9 cellular contexts compared by ENCODE assay signal in genomic region chr9:126862461-126862830, GRCh38. TPM values are rescaled to one million over a fixed set of nuclear protein-coding genes. Genes with fewer than 3 reads are reported as not detected.
DNase-seq lines count a peak whose midpoint lies in the region; ATAC-seq and TF ChIP-seq lines count a peak whose summit lies in the region.
"Had no signal": no experiment of that assay in that cellular context is flagged by ENCODE, and none has a peak within 500 bp of the region (broad histone marks: within the 10 kb centered on the region; RNA-seq: fewer than 3 reads in every experiment).

No MANE protein-coding gene starts in this region.

- H3K36me3 Mint-ChIP-seq in IgD-negative memory B cell (peaks cover 3% of the 10 kb centered on the region), chondrocyte (ENCODE audit: low read depth) (peaks cover 9% of the 10 kb centered on the region)

- H3K9ac ChIP-seq in mucosa of stomach (ENCODE audit: low read length): peak overlapping the region; percentile 75

- peaks cover 28% of the 10 kb centered on the region for H3K4me1 ChIP-seq in mucosa of stomach (ENCODE audit: control insufficient read depth, insufficient read depth, low read length)

- H3K27me3 ChIP-seq in mucosa of stomach (ENCODE audit: control insufficient read depth, insufficient read depth, low read length): no peaks in the 10 kb centered on the region

- H3K9me3 Mint-ChIP-seq in IgD-negative memory B cell (no peaks in the 10 kb centered on the region), chondrocyte (ENCODE audit: low read depth) (no peaks in the 10 kb centered on the region)

- H3K4me3 Mint-ChIP-seq in IgD-negative memory B cell (peak overlapping the region; percentile 86 to 98 (median 90)), chondrocyte (ENCODE audit: unreplicated experiment) (peak overlapping the region; percentile 72)

- H3K9me3 ChIP-seq in mucosa of stomach (ENCODE audit: control insufficient read depth, low read length): no peaks in the 10 kb centered on the region

- peak overlapping the region; percentile 63 to 91 (median 89) for H3K27ac Mint-ChIP-seq in IgD-negative memory B cell
- H3K27ac Mint-ChIP-seq in chondrocyte (ENCODE audit: unreplicated experiment): peak overlapping the region; percentile 60

- DNase-seq in Ammon's horn (ENCODE audit: low spot score) (peak; percentile 66), chondrocyte (ENCODE audit: low spot score) (no peak), kidney glomerular epithelial cell (lab: John Stamatoyannopoulos, UW) (no peak), HUDEP-2 (lab: John Stamatoyannopoulos, UW; ENCODE audit: unreplicated experiment in 76 of 76) (no peak)
- DNase-seq: NCI-H1105 treated with DMSO at 0.1 percent for 48 hours had no signal

- no peak for TF ChIP-seq CTCF in chondrocyte (IDR thresholded peaks at IDR 0.05)

- ATAC-seq in HG03521 (IDR thresholded peaks at IDR 0.05; ENCODE audit: unreplicated experiment) (no peak), GM18907 (IDR thresholded peaks at IDR 0.05; ENCODE audit: unreplicated experiment) (no peak)

- peaks cover 3% of the 10 kb centered on the region for H3K27me3 Mint-ChIP-seq in IgD-negative memory B cell
- no peaks in the 10 kb centered on the region for H3K27me3 Mint-ChIP-seq in chondrocyte (ENCODE audit: low read depth)

- H3K4me1 Mint-ChIP-seq in IgD-negative memory B cell (peaks cover 17 to 28% (median 20%) of the 10 kb centered on the region in 3 donors), chondrocyte (ENCODE audit: low read depth) (peaks cover 39% of the 10 kb centered on the region)

- H3K4me3 ChIP-seq in mucosa of stomach (ENCODE audit: low read length): no peak overlapping the region

- no peaks in the 10 kb centered on the region for H3K36me3 ChIP-seq in mucosa of stomach (ENCODE audit: control insufficient read depth, insufficient read depth, low read length)

RNA-seq across cellular contexts. Expression of gene ZBTB34, which starts 2.0 kb away (rescaled TPM):
- polyA plus RNA-seq in IgD-negative memory B cell: 1.2 TPM
- total RNA-seq in chondrocyte: 13.3 to 16.2 TPM (median 14.5 TPM) in 3 replicates

RNA-seq across cellular contexts. Expression of gene RALGPS1, which starts 52.1 kb away (rescaled TPM):
- polyA plus RNA-seq in IgD-negative memory B cell: 8.0 TPM
- 6.8 to 9.0 TPM (median 8.1 TPM) in 3 replicates for total RNA-seq in chondrocyte

RNA-seq across cellular contexts. Expression of gene ZBTB43, which starts 57.6 kb away (rescaled TPM):
- polyA plus RNA-seq in IgD-negative memory B cell: 13.7 TPM
- 15.6 to 18.8 TPM (median 17.7 TPM) in 3 replicates for total RNA-seq in chondrocyte
